Comparison of ENCODE assay signal across 1 cellular context in the genomic region with DNA sequence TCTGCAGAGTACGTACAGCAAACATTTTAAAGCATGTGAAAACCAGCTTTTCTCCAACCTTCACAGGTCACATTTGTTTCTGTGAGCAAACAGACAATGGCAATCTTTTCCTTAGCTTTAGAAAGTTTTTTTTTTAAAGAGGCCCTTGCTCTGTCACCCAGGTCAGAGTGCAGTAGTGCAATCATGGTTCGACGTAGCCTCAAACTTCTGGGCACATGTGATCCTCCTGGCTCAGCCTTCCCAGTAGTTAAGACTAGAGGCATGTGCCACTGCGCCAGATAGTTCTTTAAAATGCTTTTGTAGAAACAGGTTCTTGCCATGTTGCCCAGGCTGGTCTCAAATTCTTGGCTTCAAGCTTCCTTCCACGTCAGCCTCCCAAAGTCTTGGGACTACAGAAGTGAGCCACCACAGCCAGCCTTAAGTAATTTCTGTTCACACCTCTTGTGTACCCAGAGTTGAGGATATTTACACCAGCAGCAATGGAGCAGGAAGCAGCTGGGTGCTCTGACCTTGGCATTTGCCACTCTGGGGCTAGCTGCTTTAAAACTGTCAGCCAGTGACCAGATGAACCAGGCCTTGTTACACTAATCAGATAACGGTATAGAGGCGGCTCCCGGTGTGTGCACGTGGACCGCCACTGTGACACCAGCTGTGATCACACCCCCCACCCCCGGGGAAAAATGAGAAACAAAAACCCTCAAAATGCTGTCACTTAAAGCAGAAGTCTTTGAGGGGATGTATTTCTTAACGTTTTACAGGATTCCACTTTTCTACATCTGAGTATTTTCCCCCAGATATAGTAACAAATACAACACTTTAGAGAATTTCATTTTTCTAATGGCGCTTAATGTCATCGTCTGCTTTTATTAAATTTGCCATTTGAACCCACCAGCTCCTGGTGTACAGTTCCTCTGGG.
TF ChIP-seq lines count a peak whose summit lies in the region.

No MANE protein-coding gene starts in this region.

TF ChIP-seq in HepG2, 621 proteins besides CTCF, POLR2A, EP300 and RAD21 (continued from another document and continues in another):
- TF ChIP-seq TFDP1 (CRISPR knock-in tag; IDR thresholded peaks at IDR 0.05; ENCODE audit: borderline replicate concordance) (0 out of 2 replicates have a peak, but pooled peaks have one; percentile 31), ZBTB44 (CRISPR knock-in tag; IDR thresholded peaks at IDR 0.05) (no peak), ZSCAN29 (CRISPR knock-in tag; conservative IDR thresholded peaks at IDR 0.05) (no peak), SIX4 (CRISPR knock-in tag; IDR thresholded peaks at IDR 0.05) (no peak), SNAPC2 (CRISPR knock-in tag; IDR thresholded peaks at IDR 0.05) (peak; percentile 55; the same call in 1 of the 2 replicates), FOXA1 (IDR thresholded peaks at IDR 0.05) (no peak), FOXA1 (CRISPR knock-in tag; IDR thresholded peaks at IDR 0.05) (peak; percentile 81), ZNF770 (CRISPR knock-in tag; IDR thresholded peaks at IDR 0.05) (peak; percentile 91), ZNF747 (CRISPR knock-in tag; IDR thresholded peaks at IDR 0.05; ENCODE audit: borderline replicate concordance) (no peak), ZNF124 (CRISPR knock-in tag; IDR thresholded peaks at IDR 0.05) (peak; percentile 79; the same call in 1 of the 2 replicates), SMC3 (IDR thresholded peaks at IDR 0.05; ENCODE audit: low read length) (no peak), NONO (IDR thresholded peaks at IDR 0.05) (no peak), NONO (CRISPR knock-in tag; conservative IDR thresholded peaks at IDR 0.05) (no peak), CEBPG (CRISPR knock-in tag; IDR thresholded peaks at IDR 0.05) (0 out of 2 replicates have a peak, but pooled peaks have one; percentile 6), SAP130 (CRISPR knock-in tag; IDR thresholded peaks at IDR 0.05; ENCODE audit: low read depth) (peak; percentile 70), ELF4 (CRISPR knock-in tag; IDR thresholded peaks at IDR 0.05; ENCODE audit: borderline replicate concordance) (no peak), ZC3H4 (CRISPR knock-in tag; IDR thresholded peaks at IDR 0.05; ENCODE audit: borderline replicate concordance) (no peak), ZNF282 (IDR thresholded peaks at IDR 0.05; ENCODE audit: partially characterized antibody) (no peak), ETV5 (CRISPR knock-in tag; IDR thresholded peaks at IDR 0.05; ENCODE audit: borderline replicate concordance) (peak; percentile 84), TP53 (CRISPR knock-in tag; conservative IDR thresholded peaks at IDR 0.05) (no peak), ZNF350 (CRISPR knock-in tag; IDR thresholded peaks at IDR 0.05; ENCODE audit: borderline replicate concordance, low read depth) (peak; percentile 31; the same call in 1 of the 2 replicates), CREB3 (CRISPR knock-in tag; IDR thresholded peaks at IDR 0.05) (no peak), POLR2G (IDR thresholded peaks at IDR 0.05; ENCODE audit: low read depth, low read length) (no peak), ZNF737 (CRISPR knock-in tag; IDR thresholded peaks at IDR 0.05; ENCODE audit: borderline replicate concordance) (no peak; the same call in 1 of the 2 replicates), MTA1 (CRISPR knock-in tag; IDR thresholded peaks at IDR 0.05; ENCODE audit: borderline replicate concordance) (no peak), RNF2 (conservative IDR thresholded peaks at IDR 0.05; ENCODE audit: low read depth) (0 out of 2 replicates have a peak, but pooled peaks have one; percentile 38), NR3C1 (CRISPR knock-in tag; IDR thresholded peaks at IDR 0.05) (no peak), ZFAT (CRISPR knock-in tag; conservative IDR thresholded peaks at IDR 0.05) (no peak), NR2C2 (CRISPR knock-in tag; IDR thresholded peaks at IDR 0.05; ENCODE audit: borderline replicate concordance) (no peak; the same call in 1 of the 2 replicates), ZEB1 (IDR thresholded peaks at IDR 0.05; ENCODE audit: insufficient replicate concordance, low read depth) (no peak), ZNF142 (CRISPR knock-in tag; IDR thresholded peaks at IDR 0.05) (no peak), GMEB1 (CRISPR knock-in tag; IDR thresholded peaks at IDR 0.05; ENCODE audit: borderline replicate concordance) (no peak), FOSL2 (CRISPR knock-in tag; IDR thresholded peaks at IDR 0.05) (peak; percentile 33; the same call in 1 of the 2 replicates), ARID2 (CRISPR knock-in tag; IDR thresholded peaks at IDR 0.05; ENCODE audit: borderline replicate concordance) (no peak), RBAK (CRISPR knock-in tag; IDR thresholded peaks at IDR 0.05) (no peak), ZNF777 (CRISPR knock-in tag; IDR thresholded peaks at IDR 0.05) (no peak), ZNF616 (CRISPR knock-in tag; IDR thresholded peaks at IDR 0.05; ENCODE audit: low read depth) (no peak), ZNF577 (CRISPR knock-in tag; IDR thresholded peaks at IDR 0.05; ENCODE audit: borderline replicate concordance, low read depth) (no peak), AGO1 (IDR thresholded peaks at IDR 0.05; ENCODE audit: low read depth, low read length, poor library complexity, severe bottlenecking) (no peak), ZMAT3 (CRISPR knock-in tag; conservative IDR thresholded peaks at IDR 0.05) (no peak), TGIF2 (CRISPR knock-in tag; IDR thresholded peaks at IDR 0.05) (peak; percentile 75; the same call in 1 of the 2 replicates), MBD4 (IDR thresholded peaks at IDR 0.05; ENCODE audit: borderline replicate concordance, low read length) (no peak)
- TF ChIP-seq, protein P1, sequence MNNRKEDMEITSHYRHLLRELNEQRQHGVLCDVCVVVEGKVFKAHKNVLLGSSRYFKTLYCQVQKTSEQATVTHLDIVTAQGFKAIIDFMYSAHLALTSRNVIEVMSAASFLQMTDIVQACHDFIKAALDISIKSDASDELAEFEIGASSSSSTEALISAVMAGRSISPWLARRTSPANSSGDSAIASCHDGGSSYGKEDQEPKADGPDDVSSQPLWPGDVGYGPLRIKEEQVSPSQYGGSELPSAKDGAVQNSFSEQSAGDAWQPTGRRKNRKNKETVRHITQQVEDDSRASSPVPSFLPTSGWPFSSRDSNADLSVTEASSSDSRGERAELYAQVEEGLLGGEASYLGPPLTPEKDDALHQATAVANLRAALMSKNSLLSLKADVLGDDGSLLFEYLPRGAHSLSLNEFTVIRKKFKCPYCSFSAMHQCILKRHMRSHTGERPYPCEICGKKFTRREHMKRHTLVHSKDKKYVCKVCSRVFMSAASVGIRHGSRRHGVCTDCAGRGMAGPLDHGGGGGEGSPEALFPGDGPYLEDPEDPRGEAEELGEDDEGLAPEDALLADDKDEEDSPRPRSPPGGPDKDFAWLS (CRISPR knock-in tag; IDR thresholded peaks at IDR 0.05; ENCODE audit: borderline replicate concordance): no peak
- TF ChIP-seq, protein P2, sequence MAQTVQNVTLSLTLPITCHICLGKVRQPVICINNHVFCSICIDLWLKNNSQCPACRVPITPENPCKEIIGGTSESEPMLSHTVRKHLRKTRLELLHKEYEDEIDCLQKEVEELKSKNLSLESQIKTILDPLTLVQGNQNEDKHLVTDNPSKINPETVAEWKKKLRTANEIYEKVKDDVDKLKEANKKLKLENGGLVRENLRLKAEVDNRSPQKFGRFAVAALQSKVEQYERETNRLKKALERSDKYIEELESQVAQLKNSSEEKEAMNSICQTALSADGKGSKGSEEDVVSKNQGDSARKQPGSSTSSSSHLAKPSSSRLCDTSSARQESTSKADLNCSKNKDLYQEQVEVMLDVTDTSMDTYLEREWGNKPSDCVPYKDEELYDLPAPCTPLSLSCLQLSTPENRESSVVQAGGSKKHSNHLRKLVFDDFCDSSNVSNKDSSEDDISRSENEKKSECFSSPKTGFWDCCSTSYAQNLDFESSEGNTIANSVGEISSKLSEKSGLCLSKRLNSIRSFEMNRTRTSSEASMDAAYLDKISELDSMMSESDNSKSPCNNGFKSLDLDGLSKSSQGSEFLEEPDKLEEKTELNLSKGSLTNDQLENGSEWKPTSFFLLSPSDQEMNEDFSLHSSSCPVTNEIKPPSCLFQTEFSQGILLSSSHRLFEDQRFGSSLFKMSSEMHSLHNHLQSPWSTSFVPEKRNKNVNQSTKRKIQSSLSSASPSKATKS (CRISPR knock-in tag; IDR thresholded peaks at IDR 0.05): no peak
